8 cellular contexts compared by ENCODE assay signal in genomic region chr2:196239622-196240587, GRCh38.
DNase-seq lines count a peak whose midpoint lies in the region; ATAC-seq lines count a peak whose summit lies in the region.

No MANE protein-coding gene starts in this region.

- intact Hi-C loops in right cardiac atrium (cut with DNase I): no loop called here

- WGBS in right cardiac atrium: 57% methylated on average over 10 of the region's 10 CpGs

- ATAC-seq in HG03108 (IDR thresholded peaks at IDR 0.05; ENCODE audit: unreplicated experiment): peak; percentile 84
- ATAC-seq in right cardiac atrium: peak; percentile 84 to 88

- H3K9me3 ChIP-seq in right cardiac atrium (ENCODE audit: control insufficient read depth, low read length): no peaks in the 10 kb centered on the region

- H3K27me3 ChIP-seq in right cardiac atrium (ENCODE audit: control insufficient read depth, insufficient read depth): no peaks in the 10 kb centered on the region

- H3K4me1 ChIP-seq in right cardiac atrium (ENCODE audit: control insufficient read depth, insufficient read depth, low read length): peaks cover 4% of the 10 kb centered on the region

- peak overlapping the region; percentile 66 for H3K27ac ChIP-seq in right cardiac atrium (ENCODE audit: low read length)

- H3K4me3 ChIP-seq in right cardiac atrium (ENCODE audit: low read length): no peak overlapping the region

- peak; percentile 32 for DNase-seq in GM19238 (ENCODE audit: insufficient read length, low spot score)
- DNase-seq in SIG-M5 treated with dmso at 0.1 percent for 504 hours (lab: John Stamatoyannopoulos, UW; ENCODE audit: unreplicated experiment): peak; percentile 96
- peak; percentile 80 for DNase-seq in activated naive CD4-positive, alpha-beta T cell treated with Interleukin-2 at 50 U/mL for 16 hours
- peak; percentile 50 to 80 (median 75) for DNase-seq in right cardiac atrium
- peak; percentile 79 for DNase-seq in stimulated activated CD4-positive, alpha-beta T cell treated with anti-CD3 and anti-CD28 coated beads, Interleukin-4, amount 100 ng/mL, for 24 hours
- DNase-seq in retina: no peak
- no peak for DNase-seq in NCI-H446 (lab: John Stamatoyannopoulos, UW)

Comparison
In these comparisons a context has a peak if more than half of its experiments do, and no peak if none do; other contexts are left out.
1. DNase-seq: peak in GM19238 (single experiment), SIG-M5 treated with dmso at 0.1 percent for 504 hours (single experiment), activated naive CD4-positive, alpha-beta T cell treated with Interleukin-2 at 50 U/mL for 16 hours (single experiment), right cardiac atrium (3 of 3) and stimulated activated CD4-positive, alpha-beta T cell treated with anti-CD3 and anti-CD28 coated beads, Interleukin-4, amount 100 ng/mL, for 24 hours (single experiment); none in retina (single experiment) and NCI-H446 (0 of 2).